ENCODE assay signal across 7 cellular contexts in the genomic region with DNA sequence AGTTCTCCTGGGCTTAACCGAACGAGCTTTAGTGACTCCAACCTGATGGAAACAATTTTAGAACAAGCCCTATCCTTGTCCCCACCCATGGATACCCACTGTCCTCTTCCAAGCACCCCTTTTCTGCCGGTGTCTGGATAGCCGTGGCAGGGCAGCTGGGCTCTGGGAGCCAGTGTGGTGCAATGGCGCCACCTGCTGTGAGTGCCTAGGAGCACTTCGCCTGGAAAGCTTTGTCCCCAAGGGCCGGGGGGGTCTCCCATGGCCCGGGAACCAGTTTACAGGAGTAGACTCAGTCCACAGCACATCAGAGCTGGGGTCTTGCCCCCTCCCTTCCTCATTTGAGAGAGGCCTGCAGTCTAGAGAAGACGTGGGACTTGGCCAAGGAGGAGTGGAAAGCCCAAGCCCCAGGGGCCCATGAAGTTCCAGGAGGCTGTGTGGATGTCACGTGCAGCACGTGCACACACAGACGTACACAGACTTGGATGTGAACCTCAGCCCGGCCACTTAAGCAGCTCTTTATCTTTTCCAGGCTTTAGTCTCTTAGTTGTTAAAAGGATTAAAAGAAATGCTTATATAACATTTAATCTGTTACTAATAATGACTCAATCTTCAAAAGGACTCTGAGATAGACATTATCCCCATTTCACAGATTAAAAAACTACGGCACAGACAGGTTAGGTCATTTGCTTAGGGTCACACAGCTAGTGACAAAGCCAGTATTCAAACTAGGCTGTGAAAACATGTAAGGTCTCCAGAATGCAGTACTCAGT. TPM values are rescaled to one million over a fixed set of nuclear protein-coding genes. Genes with fewer than 3 reads are reported as not detected.
A peak's percentile ranks its signal among the peaks of the same experiment; 100 is the strongest.
DNase-seq lines count a peak whose midpoint lies in the region; ATAC-seq and TF ChIP-seq lines count a peak whose summit lies in the region.

No MANE protein-coding gene starts in this region.

- no peak overlapping the region for H3K27ac Mint-ChIP-seq in activated CD4-positive, alpha-beta T cell treated with anti-CD3 and anti-CD28 coated beads for 36 hours

- peaks cover 31% of the 10 kb centered on the region for H3K36me3 ChIP-seq in lower lobe of right lung

- H3K9me3 Mint-ChIP-seq in activated CD4-positive, alpha-beta T cell treated with anti-CD3 and anti-CD28 coated beads for 36 hours (ENCODE audit: low read depth) = no peaks in the 10 kb centered on the region

- H3K4me1 ChIP-seq in lower lobe of right lung = no peaks in the 10 kb centered on the region

- peaks cover 19% of the 10 kb centered on the region for H3K36me3 Mint-ChIP-seq in activated CD4-positive, alpha-beta T cell treated with anti-CD3 and anti-CD28 coated beads for 36 hours (ENCODE audit: low read depth)

- POLR2A ChIA-PET in activated CD4-positive, alpha-beta T cell treated with anti-CD3 and anti-CD28 coated beads for 36 hours (lab: Charles Lee) = no interaction called here

- ATAC-seq in activated CD4-positive, alpha-beta T cell treated with anti-CD3 and anti-CD28 coated beads for 36 hours = peak; percentile 60
- ATAC-seq in lower lobe of right lung (peak; percentile 60 to 64), HG02798 (IDR thresholded peaks at IDR 0.05; ENCODE audit: poor library complexity, unreplicated experiment) (no peak)
- peak; percentile 30 for ATAC-seq in stimulated activated naive CD8-positive, alpha-beta T cell treated with anti-CD3 and anti-CD28 coated beads, Interleukin-15, Interleukin-2, amounts not matched to agents 100 U/mL and 50 U/mL, for 24 hours

- CTCF ChIA-PET in activated CD4-positive, alpha-beta T cell treated with anti-CD3 and anti-CD28 coated beads for 36 hours (lab: Charles Lee) = interaction anchor here (0.6 to 2.0 kb wide), 20 partner anchors 10 to 932 kb away, joined by 3 to 14 read pairs (median 4); partner anchors contain the start of gene SLC12A5

- no peaks in the 10 kb centered on the region for H3K27me3 ChIP-seq in lower lobe of right lung (ENCODE audit: low read depth)

- H3K27ac ChIP-seq in lower lobe of right lung = no peak overlapping the region

- H3K9me3 ChIP-seq in lower lobe of right lung = no peaks in the 10 kb centered on the region

- no peaks in the 10 kb centered on the region for H3K27me3 Mint-ChIP-seq in activated CD4-positive, alpha-beta T cell treated with anti-CD3 and anti-CD28 coated beads for 36 hours

- DNase-seq in GM10266 (ENCODE audit: extremely low spot score) (peak; percentile 58), NCI-H146 treated with DMSO at 0.1 percent for 48 hours (lab: John Stamatoyannopoulos, UW; ENCODE audit: unreplicated experiment) (peak; percentile 21), ecto neural progenitor cell (ENCODE audit: low spot score) (peak; percentile 86), lower lobe of right lung (peak; percentile 67)
- DNase-seq in activated CD4-positive, alpha-beta T cell treated with anti-CD3 and anti-CD28 coated beads for 36 hours = peak; percentile 75
- peak; percentile 68 for DNase-seq in stimulated activated naive CD8-positive, alpha-beta T cell treated with anti-CD3 and anti-CD28 coated beads, Interleukin-15, Interleukin-2, amounts not matched to agents 100 U/mL and 50 U/mL, for 24 hours

- H3K4me3 ChIP-seq in lower lobe of right lung = no peak overlapping the region

- intact Hi-C loops in activated CD4-positive, alpha-beta T cell treated with anti-CD3 and anti-CD28 coated beads for 36 hours (cut with DNase I, micrococcal nuclease) = loop anchor here (1.0 to 5.0 kb wide), 4 partner anchors 42 to 337 kb away; no protein-coding TSS in a partner anchor
- intact Hi-C loops in lower lobe of right lung (cut with DNase I) = no loop called here

- H3K4me3 Mint-ChIP-seq in activated CD4-positive, alpha-beta T cell treated with anti-CD3 and anti-CD28 coated beads for 36 hours = no peak overlapping the region

- peak; percentile 79 for TF ChIP-seq CTCF in GM10266 (IDR thresholded peaks at IDR 0.05; ENCODE audit: control insufficient read depth, insufficient read depth, low read depth, missing control alignments)
- TF ChIP-seq CTCF in lower lobe of right lung (IDR thresholded peaks at IDR 0.05) = peak; percentile 66

- peaks cover 16% of the 10 kb centered on the region for H3K4me1 Mint-ChIP-seq in activated CD4-positive, alpha-beta T cell treated with anti-CD3 and anti-CD28 coated beads for 36 hours

RNA-seq across cellular contexts. Expression of gene CDH22, which starts 40.9 kb away (rescaled TPM):
- not detected for total RNA-seq in activated CD4-positive, alpha-beta T cell treated with anti-CD3 and anti-CD28 coated beads for 36 hours
- 0.35 TPM for total RNA-seq in lower lobe of right lung

RNA-seq across cellular contexts. Expression of gene ELMO2, which starts 57.3 kb away (rescaled TPM):
- 10 to 100 TPM; 47.4 to 54.6 TPM for total RNA-seq in activated CD4-positive, alpha-beta T cell treated with anti-CD3 and anti-CD28 coated beads for 36 hours
- total RNA-seq in lower lobe of right lung = 61.9 TPM

Comparison
In these comparisons a context has a peak if more than half of its experiments do, and no peak if none do; other contexts are left out.
1. DNase-seq: peak in every context shown above with its lines; median percentile 86 in ecto neural progenitor cell; 75 in activated CD4-positive, alpha-beta T cell treated with anti-CD3 and anti-CD28 coated beads for 36 hours; 68 in stimulated activated naive CD8-positive, alpha-beta T cell treated with anti-CD3 and anti-CD28 coated beads, Interleukin-15, Interleukin-2, amounts not matched to agents 100 U/mL and 50 U/mL, for 24 hours; 67 in lower lobe of right lung; 58 in GM10266; 21 in NCI-H146 treated with DMSO at 0.1 percent for 48 hours.